Comparison of ENCODE assay signal across 9 cellular contexts in the genomic region with DNA sequence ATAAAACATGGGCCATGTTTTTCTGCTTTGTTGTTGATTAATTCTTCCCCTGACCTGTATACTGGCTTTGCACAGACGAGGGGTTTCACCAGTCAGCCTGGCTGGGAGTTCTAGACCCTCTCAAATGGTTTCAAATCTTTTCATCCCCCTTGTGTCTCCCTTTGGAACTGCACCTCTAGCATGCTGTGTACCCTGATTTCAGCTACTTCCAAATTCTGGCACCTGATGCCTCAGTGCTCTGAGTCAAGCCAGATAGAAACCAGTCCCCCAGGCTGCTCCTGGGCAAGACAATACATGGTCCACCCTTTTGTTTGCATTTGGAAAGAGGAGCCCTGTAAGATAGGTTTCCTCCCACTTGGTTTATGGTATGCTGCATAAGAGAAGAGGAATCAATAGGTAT.
DNase-seq lines count a peak whose midpoint lies in the region; ATAC-seq and TF ChIP-seq lines count a peak whose summit lies in the region.
"Had no signal": no experiment of that assay in that cellular context is flagged by ENCODE, and none has a peak within 500 bp of the region (broad histone marks: within the 10 kb centered on the region; RNA-seq: fewer than 3 reads in every experiment).

No MANE protein-coding gene starts in this region.

- H4K20me1 ChIP-seq in OCI-LY1 (ENCODE audit: insufficient read depth, low read length): no peaks in the 10 kb centered on the region

- H3K27ac ChIP-seq in heart left ventricle: no peak overlapping the region
- no peak overlapping the region for H3K27ac ChIP-seq in OCI-LY1 (ENCODE audit: low read depth, low read length, poor library complexity, severe bottlenecking)

- 18 to 33% (median 23%) methylated on average over 1 of the region's 1 CpG for WGBS in heart left ventricle, 4 donors

- H3K4me3 Mint-ChIP-seq in activated T-cell treated with anti-CD3 and anti-CD28 coated beads, Interleukin-2, amount 50 U/mL, for 24 hours: no peak overlapping the region
- H3K4me3 Mint-ChIP-seq: dendritic cell treated with granulocyte-macrophage colony-stimulating factor and Interleukin-4, amounts not matched to agents 40 ng/mL and 50 ng/mL, for 4 days had no signal

- no peak overlapping the region for H3K27ac Mint-ChIP-seq in activated T-cell treated with anti-CD3 and anti-CD28 coated beads, Interleukin-2, amount 50 U/mL, for 24 hours
- H3K27ac Mint-ChIP-seq: dendritic cell treated with granulocyte-macrophage colony-stimulating factor and Interleukin-4, amounts not matched to agents 40 ng/mL and 50 ng/mL, for 4 days had no signal

- DNase-seq in heart left ventricle (no peak), cardiac septum (ENCODE audit: low spot score) (no peak), fibroblast of pulmonary artery (ENCODE audit: low read depth) (peak; percentile 73), stromal cell of bone marrow (ENCODE audit: low read depth) (peak; percentile 8)
- DNase-seq in stimulated activated CD4-positive, alpha-beta T cell treated with anti-CD3 and anti-CD28 coated beads, Interleukin-1b, Interleukin-23, amount 100 ng/mL, for 48 hours: no peak
- DNase-seq in activated T-cell treated with anti-CD3 and anti-CD28 coated beads, Interleukin-2, amount 50 U/mL, for 24 hours: no peak

- H3K27me3 Mint-ChIP-seq in activated T-cell treated with anti-CD3 and anti-CD28 coated beads, Interleukin-2, amount 50 U/mL, for 24 hours: no peaks in the 10 kb centered on the region
- H3K27me3 Mint-ChIP-seq: dendritic cell treated with granulocyte-macrophage colony-stimulating factor and Interleukin-4, amounts not matched to agents 40 ng/mL and 50 ng/mL, for 4 days had no signal

- TF ChIP-seq CTCF in heart left ventricle (IDR thresholded peaks at IDR 0.05) (peak; percentile 27 to 71 (median 52)), OCI-LY1 (IDR thresholded peaks at IDR 0.05; ENCODE audit: low read length) (peak; percentile 53), fibroblast of pulmonary artery (IDR thresholded peaks at IDR 0.05; ENCODE audit: low read length, missing control alignments) (peak; percentile 91)

- peaks cover 14% of the 10 kb centered on the region for H3K9me3 Mint-ChIP-seq in activated T-cell treated with anti-CD3 and anti-CD28 coated beads, Interleukin-2, amount 50 U/mL, for 24 hours
- H3K9me3 Mint-ChIP-seq: dendritic cell treated with granulocyte-macrophage colony-stimulating factor and Interleukin-4, amounts not matched to agents 40 ng/mL and 50 ng/mL, for 4 days had no signal

- H3K4me1 Mint-ChIP-seq in activated T-cell treated with anti-CD3 and anti-CD28 coated beads, Interleukin-2, amount 50 U/mL, for 24 hours (ENCODE audit: low read depth): no peaks in the 10 kb centered on the region

- H3K4me1 ChIP-seq in heart left ventricle: no peaks in the 10 kb centered on the region
- no peaks in the 10 kb centered on the region for H3K4me1 ChIP-seq in OCI-LY1 (ENCODE audit: insufficient read depth, low read length, severe bottlenecking)

- no peak overlapping the region for H3K4me3 ChIP-seq in heart left ventricle
- no peak overlapping the region for H3K4me3 ChIP-seq in OCI-LY1 (ENCODE audit: low read depth, low read length, poor library complexity, severe bottlenecking)
- no peak overlapping the region for H3K4me3 ChIP-seq in fibroblast of pulmonary artery (replicated peaks; ENCODE audit: low read depth, low read length)

- H3K79me2 ChIP-seq in OCI-LY1 (ENCODE audit: insufficient read depth, low read length): no peaks in the 10 kb centered on the region

- H3F3A ChIP-seq in OCI-LY1 (ENCODE audit: insufficient read depth, low read length): no peaks in the 10 kb centered on the region

- no peaks in the 10 kb centered on the region for H3K9me2 ChIP-seq in OCI-LY1 (ENCODE audit: low read depth, low read length)

- no peak for TF ChIP-seq POLR2A in heart left ventricle (IDR thresholded peaks at IDR 0.05)

- H3K9me3 ChIP-seq in heart left ventricle: peaks cover 0 to 26% (median 4%) of the 10 kb centered on the region in 12 donors
- H3K9me3 ChIP-seq in OCI-LY1 (ENCODE audit: low read length): no peaks in the 10 kb centered on the region

- H3K4me2 ChIP-seq in OCI-LY1 (ENCODE audit: low read length): no peak overlapping the region

- H3K36me3 ChIP-seq in heart left ventricle (no peaks in the 10 kb centered on the region), OCI-LY1 (ENCODE audit: insufficient read depth, low read length) (no peaks in the 10 kb centered on the region)

- no peak overlapping the region for H3K9ac ChIP-seq in OCI-LY1 (ENCODE audit: low read length)

- no peaks in the 10 kb centered on the region for H3K27me3 ChIP-seq in heart left ventricle
- no peaks in the 10 kb centered on the region for H3K27me3 ChIP-seq in OCI-LY1 (ENCODE audit: insufficient read depth, low read length)

- no peak overlapping the region for H2AFZ ChIP-seq in OCI-LY1 (ENCODE audit: low read length)

- ATAC-seq in heart left ventricle: peak in 1 of 4 donors; percentile 46
- no peak for ATAC-seq in GM21528 (IDR thresholded peaks at IDR 0.05; ENCODE audit: low FRiP score, unreplicated experiment)

- intact Hi-C loops in heart left ventricle (cut with DNase I): loop anchor here in 9 of 10 donors (5.0 to 10.0 kb wide), 4 partner anchors 193 to 533 kb away; a partner anchor contains a TSS
- intact Hi-C loops in cardiac septum (cut with DNase I): no loop called here

- H3K36me3 Mint-ChIP-seq in activated T-cell treated with anti-CD3 and anti-CD28 coated beads, Interleukin-2, amount 50 U/mL, for 24 hours (ENCODE audit: low read depth): no peaks in the 10 kb centered on the region

Comparison
In these comparisons a context has a peak if more than half of its experiments do, and no peak if none do; other contexts are left out.
1. DNase-seq: peak in fibroblast of pulmonary artery (single experiment) and stromal cell of bone marrow (single experiment); none in heart left ventricle (0 of 5), cardiac septum (single experiment), stimulated activated CD4-positive, alpha-beta T cell treated with anti-CD3 and anti-CD28 coated beads, Interleukin-1b, Interleukin-23, amount 100 ng/mL, for 48 hours (single experiment) and activated T-cell treated with anti-CD3 and anti-CD28 coated beads, Interleukin-2, amount 50 U/mL, for 24 hours (single experiment).
2. Peak in every context shown above with its lines, with median percentiles within 50 percentile points of each other: CTCF ChIP-seq.